ENCODE assay signal across 16 cellular contexts in the genomic region with DNA sequence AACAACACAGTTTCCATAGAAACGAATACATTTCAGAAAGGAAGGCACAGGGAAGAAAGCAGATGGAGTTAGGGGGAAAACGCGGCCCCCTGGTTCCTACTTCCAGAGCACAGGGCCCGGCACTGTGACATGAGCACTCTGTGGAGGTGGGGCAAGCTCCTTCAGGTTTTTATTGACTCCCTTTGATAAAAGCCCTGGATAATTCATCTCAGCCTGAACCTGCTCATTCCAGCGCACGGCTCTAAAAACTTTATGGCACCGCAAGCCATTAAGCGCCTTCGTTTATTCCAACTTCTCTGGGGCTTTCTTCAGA.
DNase-seq lines count a peak whose midpoint lies in the region; ATAC-seq and TF ChIP-seq lines count a peak whose summit lies in the region.
"Had no signal": no experiment of that assay in that cellular context is flagged by ENCODE, and none has a peak within 500 bp of the region (broad histone marks: within the 10 kb centered on the region; RNA-seq: fewer than 3 reads in every experiment).

No MANE protein-coding gene starts in this region.

- H3K27ac Mint-ChIP-seq in endodermal cell: no peak overlapping the region
- peak overlapping the region; percentile 63 for H3K27ac Mint-ChIP-seq in neural crest cell (ENCODE audit: unreplicated experiment)
- H3K27ac Mint-ChIP-seq: CD4-positive, alpha-beta memory T cell had no signal

- ATAC-seq in HG03442 (IDR thresholded peaks at IDR 0.05; ENCODE audit: unreplicated experiment): no peak
- ATAC-seq in HG03025 (IDR thresholded peaks at IDR 0.05; ENCODE audit: low FRiP score, unreplicated experiment): no peak

- H3K36me3 ChIP-seq in endodermal cell (ENCODE audit: control insufficient read depth, insufficient read depth, low read length): no peaks in the 10 kb centered on the region
- H3K36me3 ChIP-seq: BLaER1, HAP-1 had no signal

- H3K4me1 ChIP-seq in endodermal cell (ENCODE audit: control insufficient read depth, insufficient read depth, low read length): peaks cover 7% of the 10 kb centered on the region
- H3K4me1 ChIP-seq: BLaER1 had no signal

- H3K9me3 ChIP-seq in endodermal cell (ENCODE audit: control insufficient read depth, low read length): no peaks in the 10 kb centered on the region
- H3K9me3 ChIP-seq: BLaER1, HAP-1 had no signal

- TF ChIP-seq CTCF in endodermal cell (conservative IDR thresholded peaks at IDR 0.05) (no peak), neural crest cell (conservative IDR thresholded peaks at IDR 0.05) (no peak)

- H3K36me3 Mint-ChIP-seq in endodermal cell (ENCODE audit: low read depth) (no peaks in the 10 kb centered on the region), neural crest cell (ENCODE audit: low read depth) (no peaks in the 10 kb centered on the region)
- H3K36me3 Mint-ChIP-seq: CD14-positive monocyte; CD4-positive, alpha-beta memory T cell had no signal

- H3K27me3 ChIP-seq in endodermal cell (ENCODE audit: control insufficient read depth, insufficient read depth, low read length, poor library complexity, severe bottlenecking): no peaks in the 10 kb centered on the region
- H3K27me3 ChIP-seq: BLaER1 had no signal

- H3K4me3 Mint-ChIP-seq in endodermal cell: no peak overlapping the region
- peak overlapping the region; percentile 22 for H3K4me3 Mint-ChIP-seq in neural crest cell
- H3K4me3 Mint-ChIP-seq: CD14-positive monocyte; CD4-positive, alpha-beta memory T cell had no signal

- no peak overlapping the region for H3K9ac ChIP-seq in endodermal cell (ENCODE audit: extremely low read depth, low read length, poor library complexity, severe bottlenecking)
- H3K9ac ChIP-seq: BLaER1, GM23248 had no signal

- peak; percentile 35 for DNase-seq in NCI-H2227 (lab: John Stamatoyannopoulos, UW; ENCODE audit: unreplicated experiment)
- no peak for DNase-seq in NCI-H2227 treated with DMSO at 0.1 percent for 48 hours (lab: John Stamatoyannopoulos, UW)
- no peak for DNase-seq in endodermal cell
- DNase-seq in neural crest cell (ENCODE audit: low read depth, low spot score): no peak
- DNase-seq in NCI-H1417 treated with DMSO at 0.1 percent for 48 hours (lab: John Stamatoyannopoulos, UW): no peak
- DNase-seq: 8988T; CD4-positive, alpha-beta memory T cell; DMS153; DMS79; GDM1; GM23248 had no signal

- H3K4me3 ChIP-seq in endodermal cell (ENCODE audit: low read length): no peak overlapping the region
- H3K4me3 ChIP-seq: BLaER1, GM23248, HAP-1 had no signal

- H3K9me3 Mint-ChIP-seq in endodermal cell: no peaks in the 10 kb centered on the region
- H3K9me3 Mint-ChIP-seq in neural crest cell: no peaks in the 10 kb centered on the region
- H3K9me3 Mint-ChIP-seq: CD4-positive, alpha-beta memory T cell had no signal

- H3K27me3 Mint-ChIP-seq in endodermal cell (ENCODE audit: insufficient read depth) (peaks cover 2% of the 10 kb centered on the region), neural crest cell (ENCODE audit: low read depth) (peaks cover 3% of the 10 kb centered on the region)

- WGBS in endodermal cell (ENCODE audit: insufficient coverage in 1 of 2, insufficient read length in 1 of 2), 2 experiments: 91 to 93% methylated on average over 5 to 9 of the region's 9 CpGs

- H3K4me1 Mint-ChIP-seq in endodermal cell (peaks cover 17% of the 10 kb centered on the region), neural crest cell (peaks cover 27% of the 10 kb centered on the region)
- H3K4me1 Mint-ChIP-seq: CD14-positive monocyte had no signal

- H3K27ac ChIP-seq in endodermal cell (ENCODE audit: low read depth, low read length): peak overlapping the region; percentile 66
- H3K27ac ChIP-seq: BLaER1, GM23248 had no signal
